In genomic region chr18:12491611-12492435, GRCh38 we compare ENCODE assay signal across 1 cellular context.
TF ChIP-seq lines count a peak whose summit lies in the region.

No MANE protein-coding gene starts in this region.

TF ChIP-seq in HepG2, 621 proteins besides CTCF, POLR2A, EP300 and RAD21 (continued from another document and continues in another):
- TF ChIP-seq REST (IDR thresholded peaks at IDR 0.05; ENCODE audit: borderline replicate concordance in 1 of 2, low read depth in 1 of 2, low read length in 2 of 2) (no peak), ETV6 (CRISPR knock-in tag; conservative IDR thresholded peaks at IDR 0.05) (no peak), BCL6 (CRISPR knock-in tag; IDR thresholded peaks at IDR 0.05) (no peak), NAIF1 (CRISPR knock-in tag; IDR thresholded peaks at IDR 0.05; ENCODE audit: borderline replicate concordance) (no peak), FOXP1 (IDR thresholded peaks at IDR 0.05) (no peak), FOXP1 (CRISPR knock-in tag; IDR thresholded peaks at IDR 0.05) (no peak), POLR2AphosphoS5 (IDR thresholded peaks at IDR 0.05; ENCODE audit: low read depth, low read length) (no peak), HOMEZ (CRISPR knock-in tag; IDR thresholded peaks at IDR 0.05; ENCODE audit: low read depth) (peak; percentile 19; the same call in 1 of the 2 replicates), ZNF784 (CRISPR knock-in tag; IDR thresholded peaks at IDR 0.05; ENCODE audit: borderline replicate concordance) (no peak), SALL1 (CRISPR knock-in tag; IDR thresholded peaks at IDR 0.05) (peak; percentile 36; the same call in 1 of the 2 replicates), CC2D1A (CRISPR knock-in tag; IDR thresholded peaks at IDR 0.05) (no peak), HOXA3 (CRISPR knock-in tag; IDR thresholded peaks at IDR 0.05) (0 out of 2 replicates have a peak, but pooled peaks have one; percentile 25), FOXA3 (CRISPR knock-in tag; IDR thresholded peaks at IDR 0.05) (peak; percentile 22; the same call in 1 of the 2 replicates), ZNF232 (CRISPR knock-in tag; IDR thresholded peaks at IDR 0.05; ENCODE audit: borderline replicate concordance) (no peak), ZNF776 (CRISPR knock-in tag; IDR thresholded peaks at IDR 0.05) (no peak), ZNF737 (CRISPR knock-in tag; IDR thresholded peaks at IDR 0.05; ENCODE audit: borderline replicate concordance) (no peak), CREB3 (CRISPR knock-in tag; IDR thresholded peaks at IDR 0.05) (no peak), TAF1 (CRISPR knock-in tag; IDR thresholded peaks at IDR 0.05) (no peak), NFKB2 (CRISPR knock-in tag; IDR thresholded peaks at IDR 0.05; ENCODE audit: borderline replicate concordance) (no peak), ZSCAN5A (CRISPR knock-in tag; IDR thresholded peaks at IDR 0.05; ENCODE audit: borderline replicate concordance) (no peak), CSRNP2 (CRISPR knock-in tag; conservative IDR thresholded peaks at IDR 0.05; ENCODE audit: low read depth) (no peak), HOXA5 (CRISPR knock-in tag; IDR thresholded peaks at IDR 0.05) (no peak), HCFC1 (IDR thresholded peaks at IDR 0.05; ENCODE audit: low read depth, low read length) (no peak), ARID5B (CRISPR knock-in tag; IDR thresholded peaks at IDR 0.05) (no peak), ZFP37 (CRISPR knock-in tag; IDR thresholded peaks at IDR 0.05; ENCODE audit: borderline replicate concordance) (no peak), NR2C2 (CRISPR knock-in tag; IDR thresholded peaks at IDR 0.05; ENCODE audit: borderline replicate concordance) (peak; percentile 18; the same call in 1 of the 2 replicates), NR2F6 (IDR thresholded peaks at IDR 0.05) (no peak), NR2F6 (CRISPR knock-in tag; IDR thresholded peaks at IDR 0.05) (0 out of 2 replicates have a peak, but pooled peaks have one; percentile 29), HDAC1 (CRISPR knock-in tag; IDR thresholded peaks at IDR 0.05) (0 out of 2 replicates have a peak, but pooled peaks have one; percentile 24), DRAP1 (CRISPR knock-in tag; IDR thresholded peaks at IDR 0.05) (no peak), ZMYM4 (CRISPR knock-in tag; IDR thresholded peaks at IDR 0.05) (peak; percentile 50), GPN1 (CRISPR knock-in tag; IDR thresholded peaks at IDR 0.05; ENCODE audit: borderline replicate concordance) (no peak), HOXA7 (CRISPR knock-in tag; IDR thresholded peaks at IDR 0.05) (no peak), PHF21A (CRISPR knock-in tag; IDR thresholded peaks at IDR 0.05) (no peak), MTF1 (CRISPR knock-in tag; IDR thresholded peaks at IDR 0.05) (no peak), ZSCAN25 (CRISPR knock-in tag; IDR thresholded peaks at IDR 0.05) (no peak), MEIS2 (CRISPR knock-in tag; IDR thresholded peaks at IDR 0.05) (no peak), ZNF572 (CRISPR knock-in tag; IDR thresholded peaks at IDR 0.05) (no peak), POGZ (CRISPR knock-in tag; IDR thresholded peaks at IDR 0.05) (0 out of 2 replicates have a peak, but pooled peaks have one; percentile 40), MAZ (IDR thresholded peaks at IDR 0.05; ENCODE audit: borderline replicate concordance, low read depth, low read length) (no peak), MAZ (CRISPR knock-in tag; IDR thresholded peaks at IDR 0.05; ENCODE audit: low read depth) (no peak), ZBTB4 (CRISPR knock-in tag; IDR thresholded peaks at IDR 0.05; ENCODE audit: borderline replicate concordance) (no peak), ZNF513 (CRISPR knock-in tag; conservative IDR thresholded peaks at IDR 0.05) (no peak), TOE1 (CRISPR knock-in tag; IDR thresholded peaks at IDR 0.05) (no peak), ZNF674 (CRISPR knock-in tag; IDR thresholded peaks at IDR 0.05; ENCODE audit: low read depth) (no peak), PITX1 (CRISPR knock-in tag; IDR thresholded peaks at IDR 0.05) (no peak), KLF16 (CRISPR knock-in tag; IDR thresholded peaks at IDR 0.05) (no peak), ZNF747 (CRISPR knock-in tag; IDR thresholded peaks at IDR 0.05; ENCODE audit: borderline replicate concordance) (no peak)
